1 cellular context compared by ENCODE assay signal in the genomic region with DNA sequence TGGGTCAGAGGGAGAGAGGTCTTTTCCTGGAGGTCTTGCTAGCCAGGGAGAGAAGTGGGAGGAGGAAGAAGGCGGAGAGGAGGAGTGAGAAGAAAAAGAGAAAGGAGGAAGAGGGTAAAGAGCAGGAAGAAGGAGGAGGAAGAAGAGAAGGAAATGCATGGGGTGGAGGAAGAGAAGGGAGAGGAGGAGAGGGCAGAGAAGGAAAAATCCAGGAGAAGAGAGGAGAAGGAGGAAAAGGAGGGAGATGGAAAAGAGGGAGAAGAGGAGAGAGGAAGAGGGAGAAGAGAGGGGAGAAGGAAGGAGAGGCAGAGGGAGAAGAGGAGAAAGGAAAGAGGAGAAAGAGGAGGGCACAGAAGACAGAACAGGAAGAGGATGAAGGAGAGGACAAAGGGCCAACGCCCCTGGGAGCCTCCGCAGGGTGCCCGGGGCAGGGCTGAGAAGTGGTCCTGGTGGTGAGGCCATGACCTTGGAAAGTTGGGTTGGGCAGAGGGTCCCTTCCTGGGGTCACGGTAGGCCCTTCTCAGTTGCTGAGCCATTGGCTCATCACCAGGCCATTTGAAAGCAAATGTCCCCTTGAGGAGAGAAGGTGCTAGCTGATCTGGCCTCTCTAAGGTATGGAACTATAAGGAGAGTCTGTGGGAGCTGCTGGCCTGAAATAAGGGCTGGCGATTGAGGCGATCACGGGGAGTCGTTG.
TF ChIP-seq lines count a peak whose summit lies in the region.

No MANE protein-coding gene starts in this region.

TF ChIP-seq in HepG2, 621 proteins besides CTCF, POLR2A, EP300 and RAD21 (continued from another document):
- TF ChIP-seq ZNF142 (CRISPR knock-in tag; IDR thresholded peaks at IDR 0.05) (no peak), ZNF761 (CRISPR knock-in tag; conservative IDR thresholded peaks at IDR 0.05) (no peak), ZFP90 (CRISPR knock-in tag; IDR thresholded peaks at IDR 0.05; ENCODE audit: borderline replicate concordance) (no peak), TEF (CRISPR knock-in tag; IDR thresholded peaks at IDR 0.05) (no peak), ZNF234 (CRISPR knock-in tag; conservative IDR thresholded peaks at IDR 0.05) (no peak), ZNF891 (CRISPR knock-in tag; IDR thresholded peaks at IDR 0.05) (0 out of 2 replicates have a peak, but pooled peaks have one; percentile 31), KDM5B (CRISPR knock-in tag; IDR thresholded peaks at IDR 0.05; ENCODE audit: borderline replicate concordance) (no peak), JDP2 (CRISPR knock-in tag; IDR thresholded peaks at IDR 0.05; ENCODE audit: borderline replicate concordance) (no peak), MTA1 (CRISPR knock-in tag; IDR thresholded peaks at IDR 0.05; ENCODE audit: borderline replicate concordance) (no peak), FOXA3 (CRISPR knock-in tag; IDR thresholded peaks at IDR 0.05) (no peak), MBD4 (IDR thresholded peaks at IDR 0.05; ENCODE audit: borderline replicate concordance, low read length) (no peak), ZSCAN29 (CRISPR knock-in tag; conservative IDR thresholded peaks at IDR 0.05) (no peak), PHF5A (CRISPR knock-in tag; IDR thresholded peaks at IDR 0.05; ENCODE audit: low read depth, unreplicated experiment) (no peak), HOXA3 (CRISPR knock-in tag; IDR thresholded peaks at IDR 0.05) (no peak), ZNF367 (CRISPR knock-in tag; IDR thresholded peaks at IDR 0.05; ENCODE audit: borderline replicate concordance) (no peak), ZNF24 (IDR thresholded peaks at IDR 0.05) (no peak), FOXC1 (CRISPR knock-in tag; IDR thresholded peaks at IDR 0.05; ENCODE audit: borderline replicate concordance) (0 out of 2 replicates have a peak, but pooled peaks have one; percentile 13), CEBPB (IDR thresholded peaks at IDR 0.05; ENCODE audit: borderline replicate concordance, low read depth, low read length) (no peak), NAIF1 (CRISPR knock-in tag; IDR thresholded peaks at IDR 0.05; ENCODE audit: borderline replicate concordance) (no peak), ZNF781 (CRISPR knock-in tag; IDR thresholded peaks at IDR 0.05; ENCODE audit: borderline replicate concordance, not compliant biosample characterization) (no peak), FOXO1 (CRISPR knock-in tag; IDR thresholded peaks at IDR 0.05) (no peak)
- TF ChIP-seq, protein P1, sequence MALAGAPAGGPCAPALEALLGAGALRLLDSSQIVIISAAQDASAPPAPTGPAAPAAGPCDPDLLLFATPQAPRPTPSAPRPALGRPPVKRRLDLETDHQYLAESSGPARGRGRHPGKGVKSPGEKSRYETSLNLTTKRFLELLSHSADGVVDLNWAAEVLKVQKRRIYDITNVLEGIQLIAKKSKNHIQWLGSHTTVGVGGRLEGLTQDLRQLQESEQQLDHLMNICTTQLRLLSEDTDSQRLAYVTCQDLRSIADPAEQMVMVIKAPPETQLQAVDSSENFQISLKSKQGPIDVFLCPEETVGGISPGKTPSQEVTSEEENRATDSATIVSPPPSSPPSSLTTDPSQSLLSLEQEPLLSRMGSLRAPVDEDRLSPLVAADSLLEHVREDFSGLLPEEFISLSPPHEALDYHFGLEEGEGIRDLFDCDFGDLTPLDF (CRISPR knock-in tag; IDR thresholded peaks at IDR 0.05) = no peak
